Comparison of ENCODE assay signal across 20 cellular contexts in genomic region chr3:54760226-54760625, GRCh38.
"Had no signal": no experiment of that assay in that cellular context is flagged by ENCODE, and none has a peak within 500 bp of the region (broad histone marks: within the 10 kb centered on the region; RNA-seq: fewer than 3 reads in every experiment).

No MANE protein-coding gene starts in this region.

- H3K36me3 ChIP-seq: ascending aorta, breast epithelium, lower lobe of right lung, tibial artery had no signal

- H3K27me3 ChIP-seq: ascending aorta, breast epithelium, tibial artery had no signal

- H3K27ac Mint-ChIP-seq: mesothelial cell of epicardium, progenitor cell of endocrine pancreas had no signal

- H3K4me3 Mint-ChIP-seq: mesothelial cell of epicardium had no signal

- H3K27ac ChIP-seq: ascending aorta, breast epithelium, coronary artery, lower lobe of right lung, tibial artery had no signal

- DNase-seq: activated CD8-positive, alpha-beta memory T cell treated with anti-CD3 and anti-CD28 coated beads for 24 hours; activated CD8-positive, alpha-beta memory T cell treated with anti-CD3 and anti-CD28 coated beads, Interleukin-2, amount 50 U/mL, for 48 hours; activated effector memory CD4-positive, alpha-beta T cell treated with anti-CD3 and anti-CD28 coated beads, Interleukin-2, amount 50 U/mL, for 16 hours; activated naive CD4-positive, alpha-beta T cell treated with anti-CD3 and anti-CD28 coated beads, Interleukin-2, amount 50 U/mL, for 16 hours; activated T-cell treated with anti-CD3 and anti-CD28 coated beads, Interleukin-2, amount 50 U/mL, for 48 hours; foreskin melanocyte; hypothalamus; islet precursor cell; lower lobe of right lung; stimulated activated CD4-positive, alpha-beta T cell treated with anti-CD3 and anti-CD28 coated beads, Interleukin-12 subunit alpha, Interleukin-12 subunit beta, amount 100 ng/mL, for 4 hours; stimulated activated CD4-positive, alpha-beta T cell treated with anti-CD3 and anti-CD28 coated beads, Interleukin-1b, Interleukin-23, amount 100 ng/mL, for 48 hours; stimulated activated naive CD4-positive, alpha-beta T cell treated with Interleukin-2 at 50 U/mL for 16 hours; T1000; tibial artery had no signal

- H3K4me3 ChIP-seq: ascending aorta, breast epithelium, coronary artery, lower lobe of right lung, tibial artery had no signal

- H3K9me3 ChIP-seq: ascending aorta, breast epithelium, lower lobe of right lung, tibial artery had no signal

- FAIRE-seq: urothelium cell line had no signal

- H3K9me3 Mint-ChIP-seq: mesothelial cell of epicardium had no signal

- H3K4me1 ChIP-seq: ascending aorta, breast epithelium, lower lobe of right lung, tibial artery had no signal

- H3K27me3 Mint-ChIP-seq: progenitor cell of endocrine pancreas had no signal

- H3K36me3 Mint-ChIP-seq: mesothelial cell of epicardium had no signal

- ATAC-seq: lower lobe of right lung had no signal
